In the genomic region with DNA sequence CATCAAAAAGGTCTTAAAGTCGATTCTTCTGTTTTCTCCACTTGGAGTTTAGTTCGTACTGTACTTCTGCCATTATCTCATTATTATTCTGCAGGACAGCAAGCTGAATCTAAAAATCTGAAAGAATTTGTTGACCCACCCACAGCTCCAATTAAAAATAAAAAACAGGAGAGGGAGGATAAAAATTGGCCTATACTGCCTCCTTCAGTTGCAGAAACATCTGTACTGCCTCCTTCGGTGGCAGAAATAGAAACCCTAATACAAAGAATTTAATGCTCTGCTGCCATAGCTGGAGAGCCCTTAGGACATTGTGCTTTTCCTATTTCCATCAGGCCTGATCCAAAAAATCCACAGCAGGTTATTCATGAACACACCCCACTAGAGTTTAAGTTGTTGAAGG, we compare ENCODE assay signal across 29 cellular contexts. TPM values are rescaled to one million over a fixed set of nuclear protein-coding genes. Genes with fewer than 3 reads are reported as not detected.
DNase-seq lines count a peak whose midpoint lies in the region; ATAC-seq, FAIRE-seq and TF ChIP-seq lines count a peak whose summit lies in the region.
"Had no signal": no experiment of that assay in that cellular context is flagged by ENCODE, and none has a peak within 500 bp of the region (broad histone marks: within the 10 kb centered on the region; RNA-seq: fewer than 3 reads in every experiment).

No MANE protein-coding gene starts in this region.

- no peak for TF ChIP-seq RAD21 in K562 (CRISPR knock-in tag; conservative IDR thresholded peaks at IDR 0.05 in 1 of 2, IDR thresholded peaks at IDR 0.05 in 1 of 2)

- no peaks in the 10 kb centered on the region for H3K9me2 ChIP-seq in GM23338 (ENCODE audit: insufficient read depth)

- H3K4me1 ChIP-seq in GM23338 (ENCODE audit: insufficient read depth) (no peaks in the 10 kb centered on the region), H9 (ENCODE audit: insufficient read depth, low read length) (no peaks in the 10 kb centered on the region), K562 (replicated peaks in 1 of 2; ENCODE audit: control insufficient read depth in 2 of 2, insufficient read depth in 2 of 2, low read length in 2 of 2) (no peaks in the 10 kb centered on the region), kidney (ENCODE audit: control insufficient read depth in 1 of 2, insufficient read depth in 1 of 2, low read depth in 1 of 2, low read length in 2 of 2) (peaks cover 0 to 2% of the 10 kb centered on the region in 2 donors)
- H3K4me1 ChIP-seq: BE2C, BLaER1 had no signal

- no peak overlapping the region for H2BK12ac ChIP-seq in H9 (ENCODE audit: insufficient read length, low read depth, low read length)

- no peak overlapping the region for H2AFZ ChIP-seq in GM23338
- no peak overlapping the region for H2AFZ ChIP-seq in H9 (ENCODE audit: low read length)
- no peak overlapping the region for H2AFZ ChIP-seq in K562 (ENCODE audit: low read depth, low read length)

- no peaks in the 10 kb centered on the region for H3K4me1 Mint-ChIP-seq in GM23338
- peaks cover 0 to 3% of the 10 kb centered on the region in 2 experiments; a peak in 1 of 4 replicates for H3K4me1 Mint-ChIP-seq in H9

- peaks cover 44% of the 10 kb centered on the region for H3K9me3 ChIP-seq in H9 (ENCODE audit: control insufficient read depth, low read depth, low read length)
- peaks cover 4% of the 10 kb centered on the region for H3K9me3 ChIP-seq in K562 (replicated peaks; ENCODE audit: control insufficient read depth, insufficient read depth, low read depth, low read length)
- H3K9me3 ChIP-seq in kidney (ENCODE audit: control insufficient read depth in 1 of 2, low read length in 2 of 2): peaks cover 18 to 53% of the 10 kb centered on the region in 2 donors

- no peaks in the 10 kb centered on the region for H4K20me1 ChIP-seq in GM23338 (replicated peaks; ENCODE audit: insufficient read depth)
- no peaks in the 10 kb centered on the region for H4K20me1 ChIP-seq in H9 (ENCODE audit: control insufficient read depth, insufficient read depth, insufficient read length)
- H4K20me1 ChIP-seq in K562 (replicated peaks; ENCODE audit: control insufficient read depth, insufficient read depth, low read length): no peaks in the 10 kb centered on the region
- H4K20me1 ChIP-seq: BLaER1 had no signal

- H3K9ac ChIP-seq in H9 (ENCODE audit: extremely low read depth, insufficient read length, low read length): no peak overlapping the region
- H3K9ac ChIP-seq in K562 (ENCODE audit: insufficient read depth in 1 of 2, low read depth in 2 of 2, low read length in 2 of 2): no peak overlapping the region
- H3K9ac ChIP-seq in kidney (ENCODE audit: low read length in 2 of 2): no peak overlapping the region
- H3K9ac ChIP-seq: BLaER1 had no signal

- no peak overlapping the region for H3K23ac ChIP-seq in H9 (ENCODE audit: insufficient read length, low read depth, low read length)

- H3K4me3 ChIP-seq in GM23338: no peak overlapping the region
- no peak overlapping the region for H3K4me3 ChIP-seq in K562
- no peak overlapping the region for H3K4me3 ChIP-seq in kidney (ENCODE audit: low read length in 2 of 2)
- H3K4me3 ChIP-seq: BLaER1, GM12878 had no signal

- no peak overlapping the region for H4K8ac ChIP-seq in H9 (replicated peaks; ENCODE audit: insufficient read length, low read depth, low read length)

- H3K4me3 Mint-ChIP-seq in GM23338 (no peak overlapping the region), H9 (no peak overlapping the region)
- H3K4me3 Mint-ChIP-seq: CD14-positive monocyte; CD8-positive, alpha-beta memory T cell had no signal

- in situ Hi-C loops in K562 (cut with MboI): no loop called here

- no peaks in the 10 kb centered on the region for H3K23me2 ChIP-seq in H9 (ENCODE audit: insufficient read length, low read depth, low read length, poor library complexity, severe bottlenecking)

- H3K4ac ChIP-seq in H9 (ENCODE audit: low read depth, low read length): no peak overlapping the region

- H3F3A ChIP-seq in GM23338 (replicated peaks; ENCODE audit: low read depth): no peaks in the 10 kb centered on the region

- WGBS in H9 (ENCODE audit: extremely low coverage, insufficient read length, low lambda C conversion rate): no CpG with 5 or more reads among the region's 3 CpGs
- WGBS in K562 (ENCODE audit: insufficient coverage, low coverage, missing lambda C conversion rate): 9% methylated on average over 3 of the region's 3 CpGs

- no peak overlapping the region for H2AK5ac ChIP-seq in H9 (ENCODE audit: insufficient read length, low read length)

- CTCF ChIA-PET in K562 (lab: Yijun Ruan, JAX; ENCODE audit: low intra/inter-chr PET ratio): no interaction called here

- H3K9me3 Mint-ChIP-seq in GM23338 (peaks cover 67% of the 10 kb centered on the region), H9 (peaks cover 69 to 89% of the 10 kb centered on the region in 2 experiments)

- H3K27me3 ChIP-seq in GM23338 (ENCODE audit: insufficient read depth) (no peaks in the 10 kb centered on the region), H9 (ENCODE audit: insufficient read depth, low read length) (no peaks in the 10 kb centered on the region), K562 (ENCODE audit: control insufficient read depth in 2 of 2, insufficient read depth in 2 of 2, low read length in 2 of 2) (no peaks in the 10 kb centered on the region)
- H3K27me3 ChIP-seq: BE2C, BLaER1 had no signal

- no peak overlapping the region for H3T11ph ChIP-seq in H9 (ENCODE audit: low read length)

- H2BK120ac ChIP-seq in H9 (ENCODE audit: low read depth, low read length, poor library complexity, severe bottlenecking): no peak overlapping the region

- no peak overlapping the region for H4K5ac ChIP-seq in H9 (ENCODE audit: insufficient read length, low read depth, low read length)

- FAIRE-seq in K562 (lab: Jason Lieb, UNC): no peak
- no peak for FAIRE-seq in kidney (lab: Jason Lieb, UNC)
- FAIRE-seq: A204.1, GM12878, GM12892, GM18507 had no signal

- H3K36me3 ChIP-seq in GM23338 (ENCODE audit: insufficient read depth) (peaks cover 34% of the 10 kb centered on the region), K562 (ENCODE audit: control insufficient read depth, insufficient read depth, low read length) (no peaks in the 10 kb centered on the region), kidney (ENCODE audit: control insufficient read depth in 1 of 2, insufficient read depth in 2 of 2, low read length in 2 of 2) (peaks cover 12 to 30% of the 10 kb centered on the region in 2 donors)

- H2BK5ac ChIP-seq in H9 (ENCODE audit: insufficient read length, low read length): no peak overlapping the region

- H3K36me3 Mint-ChIP-seq in GM23338 (ENCODE audit: low read depth): peaks cover 88% of the 10 kb centered on the region
- peaks cover 71 to 83% (median 77%) of the 10 kb centered on the region in 3 experiments for H3K36me3 Mint-ChIP-seq in H9 (ENCODE audit: insufficient read depth in 1 of 3, low read depth in 3 of 3)

- no peak overlapping the region for H2BK15ac ChIP-seq in H9 (ENCODE audit: low read depth, low read length)

- no peaks in the 10 kb centered on the region for H3K9me1 ChIP-seq in K562 (ENCODE audit: control insufficient read depth, insufficient read depth, low read length)

- peaks cover 2% of the 10 kb centered on the region for H3K27me3 Mint-ChIP-seq in GM23338 (ENCODE audit: insufficient read depth, low read depth, poor library complexity)
- no peaks in the 10 kb centered on the region; the same call in 1 of the 2 replicates for H3K27me3 Mint-ChIP-seq in H9 (ENCODE audit: low read depth)
- H3K27me3 Mint-ChIP-seq: CD4-positive, alpha-beta memory T cell; CD4-positive, CD25-positive, alpha-beta regulatory T cell; CD8-positive, alpha-beta memory T cell had no signal

- H3K56ac ChIP-seq in H9 (ENCODE audit: insufficient read length, low read depth, low read length): no peak overlapping the region

- BruUV-seq in K562 (replicated peaks; lab: Mats Ljungman, UMichigan): no TSS peak

- POLR2A ChIA-PET in K562 (lab: Yijun Ruan, JAX): no interaction called here

- TF ChIP-seq EP300 in K562 (IDR thresholded peaks at IDR 0.05; ENCODE audit: low read length): no peak

- H3K4me2 ChIP-seq in GM23338 (no peak overlapping the region), H9 (ENCODE audit: insufficient read depth, insufficient read length, low read length) (no peak overlapping the region), K562 (ENCODE audit: insufficient read depth, low read length) (no peak overlapping the region)
- H3K4me2 ChIP-seq: BLaER1 had no signal

- no peak overlapping the region for H3K27ac Mint-ChIP-seq in GM23338
- H3K27ac Mint-ChIP-seq in H9: no peak overlapping the region
- H3K27ac Mint-ChIP-seq: CD14-positive monocyte; CD4-positive, alpha-beta memory T cell; CD4-positive, CD25-positive, alpha-beta regulatory T cell; CD8-positive, alpha-beta memory T cell had no signal

- DNase-seq in GM23338 (ENCODE audit: low spot score): peak; percentile 28
- DNase-seq in H9: no peak
- DNase-seq in K562 (ENCODE audit: extremely low read depth in 1 of 4, low spot score in 3 of 4): no peak
- DNase-seq in kidney: no peak
- DNase-seq in anterior cingulate cortex (lab: John Stamatoyannopoulos, UW): no peak
- no peak for DNase-seq in dermis blood vessel endothelial cell
- no peak for DNase-seq in stimulated activated CD4-positive, alpha-beta T cell treated with anti-CD3 and anti-CD28 coated beads, Interleukin-1b, Interleukin-23, amount 100 ng/mL, for 48 hours
- DNase-seq: 8988T; ACHN; BE2C; C1 segment of cervical spinal cord; CD4-positive, alpha-beta memory T cell; CD4-positive, CD25-positive, alpha-beta regulatory T cell; CD8-positive, alpha-beta memory T cell; COR-L47; DMS 273 treated with DMSO at 0.1 percent for 48 hours; DMS153; DMS53; DMS79; DND-41; EL; GDM1 had no signal

- TF ChIP-seq CTCF in GM23338 (conservative IDR thresholded peaks at IDR 0.05; ENCODE audit: low read depth in 2 of 2) (peak; percentile 49 to 53), H9 (conservative IDR thresholded peaks at IDR 0.05) (peak; percentile 32; the same call in 2 of the 3 replicates), K562 (IDR thresholded peaks at IDR 0.05 in 2 of 3, conservative IDR thresholded peaks at IDR 0.05 in 1 of 3; ENCODE audit: insufficient read depth in 2 of 3, low read depth in 1 of 3, low read length in 3 of 3) (peak in 2 of 3 experiments; percentile 9 to 12; a peak in 1 of 6 replicates), kidney (IDR thresholded peaks at IDR 0.05; ENCODE audit: borderline replicate concordance, extremely low read depth, insufficient read depth) (peak; percentile 8)

- no peak overlapping the region for H3K18ac ChIP-seq in H9 (ENCODE audit: insufficient read length, low read depth, low read length)

- H4K91ac ChIP-seq in H9 (ENCODE audit: insufficient read length, low read depth, low read length): no peak overlapping the region

- no peak for TF ChIP-seq POLR2A in K562 (conservative IDR thresholded peaks at IDR 0.05)

- no peak overlapping the region for H3K14ac ChIP-seq in H9 (ENCODE audit: insufficient read depth, low read length)

- H3K79me1 ChIP-seq in H9 (ENCODE audit: insufficient read depth, low read depth, low read length, poor library complexity, severe bottlenecking): no peaks in the 10 kb centered on the region

- H3K79me2 ChIP-seq in GM23338 (replicated peaks; ENCODE audit: insufficient read depth): peaks cover 32% of the 10 kb centered on the region
- no peaks in the 10 kb centered on the region for H3K79me2 ChIP-seq in H9 (ENCODE audit: insufficient read depth, low read length)
- no peaks in the 10 kb centered on the region for H3K79me2 ChIP-seq in K562 (ENCODE audit: control insufficient read depth, insufficient read depth, low read length)

- H2BK20ac ChIP-seq in H9 (ENCODE audit: low read depth, low read length, poor library complexity, severe bottlenecking): no peak overlapping the region

- H3K27ac ChIP-seq in GM23338 (ENCODE audit: low read depth): no peak overlapping the region
- H3K27ac ChIP-seq in H9 (ENCODE audit: insufficient read length, low read depth, low read length): no peak overlapping the region
- H3K27ac ChIP-seq in K562 (ENCODE audit: extremely low read depth, low read depth, low read length): no peak overlapping the region
- H3K27ac ChIP-seq in kidney (ENCODE audit: low read depth in 2 of 2, low read length in 2 of 2): no peak overlapping the region
- H3K27ac ChIP-seq: BLaER1 had no signal

- intact Hi-C loops in K562 (cut with micrococcal nuclease): no loop called here
- intact Hi-C loops in kidney (cut with DNase I): no loop called here

- no peak for ATAC-seq in GM23338
- no peak for ATAC-seq in K562
- ATAC-seq in HG03432 (IDR thresholded peaks at IDR 0.05; ENCODE audit: unreplicated experiment): no peak
- ATAC-seq: GM12878 had no signal

RNA-seq across cellular contexts. Expression of a gene that starts 9.8 kb away (rescaled TPM):
- total RNA-seq in GM23338 (2014; rRNA removed; shearing (Covaris generic)): 5.6 and 5.8 TPM in 2 replicates
- polyA plus RNA-seq in GM23338 (2016; fragmentation: Nextera tagmentation; extraction: Ambion mirVana): 3.6 and 7.6 TPM in 2 replicates
- total RNA-seq in H9 (2021): 9.7 and 12.9 TPM in 2 replicates
- total RNA-seq in K562 (2011; cell fraction: chromatin; rRNA removed; ENCODE audit: low replicate concordance): 2.4 and 5.7 TPM in 2 replicates
- 1.8 and 2.5 TPM in 2 replicates for total RNA-seq in K562 (2011; cell fraction: nucleolus; rRNA removed)
- total RNA-seq in K562 (2011; cell fraction: nucleoplasm; rRNA removed): 3.5 and 5.0 TPM in 2 replicates
- 1.8 TPM in 2 replicates for total RNA-seq in K562 (2014; rRNA removed)
- total RNA-seq in K562 (2014; rRNA removed; fragmentation: Illumina TruSeq; extraction: Trizol): 3.4 and 4.9 TPM in 2 replicates
- total RNA-seq in K562 (2015; rRNA removed; fragmentation: Illumina TruSeq; extraction: Trizol): 3.0 and 3.1 TPM in 2 replicates
- total RNA-seq in K562 (2021): 2.0 and 2.9 TPM in 2 replicates
- 1.9 and 3.5 TPM in 2 replicates for polyA plus RNA-seq in K562 (2011; rRNA removed)
- 0.10 and 1.2 TPM in 2 replicates for polyA plus RNA-seq in K562 (2011; cell fraction: cytosol; rRNA removed)
- 0.87 and 2.2 TPM in 2 replicates for polyA plus RNA-seq in K562 (2011; cell fraction: nucleus; rRNA removed)
- 1.9 and 2.9 TPM in 2 replicates for polyA plus RNA-seq in K562 (2012)
- polyA plus RNA-seq in K562 (2014; fragmentation: Illumina TruSeq; extraction: Trizol): 2.9 TPM in 2 replicates
- 1 to 10 TPM; 3.4 to 4.8 TPM for polyA plus RNA-seq in K562 (2014; fragmentation: Nextera tagmentation; extraction: Ambion mirVana)
- polyA plus RNA-seq in K562 (2014; rRNA removed): 1.6 and 1.7 TPM in 2 replicates
- polyA minus RNA-seq in K562 (2011; rRNA and poly(A)+ RNA removed): 2.3 and 7.2 TPM in 2 replicates
- polyA minus RNA-seq in K562 (2011; cell fraction: cytosol; rRNA and poly(A)+ RNA removed): 1.0 and 1.1 TPM in 2 replicates
- polyA minus RNA-seq in K562 (2011; cell fraction: nucleus; rRNA and poly(A)+ RNA removed): 1.1 and 3.6 TPM in 2 replicates
- 18.9 TPM for total RNA-seq in kidney
- 7.8 TPM for polyA plus RNA-seq in kidney (ENCODE audit: insufficient read depth, low read depth, low replicate concordance)
- 11.2 and 14.8 TPM in 2 replicates for total RNA-seq in dermis blood vessel endothelial cell

RNA-seq across cellular contexts. Expression of a gene that starts 31.2 kb away (rescaled TPM):
- 11.0 and 11.4 TPM in 2 replicates for total RNA-seq in GM23338 (2014; rRNA removed; shearing (Covaris generic))
- polyA plus RNA-seq in GM23338 (2016; fragmentation: Nextera tagmentation; extraction: Ambion mirVana) (3.7 and 4.5 TPM in 2 replicates), K562 (2011; rRNA removed) (0.69 and 2.7 TPM in 2 replicates), K562 (2014; fragmentation: Illumina TruSeq; extraction: Trizol) (2.1 and 2.4 TPM in 2 replicates), K562 (2014; fragmentation: Nextera tagmentation; extraction: Ambion mirVana) (1 to 10 TPM; 1.2 to 1.8 TPM), K562 (2014; rRNA removed) (2.3 and 2.7 TPM in 2 replicates), kidney (ENCODE audit: insufficient read depth, low read depth, low replicate concordance) (5.3 TPM)
- total RNA-seq in H9 (2021) (11.3 and 12.0 TPM in 2 replicates), K562 (2014; rRNA removed) (1.2 and 4.4 TPM in 2 replicates), K562 (2014; rRNA removed; fragmentation: Illumina TruSeq; extraction: Trizol) (3.8 and 4.7 TPM in 2 replicates), K562 (2015; rRNA removed; fragmentation: Illumina TruSeq; extraction: Trizol) (2.2 and 2.9 TPM in 2 replicates), K562 (2021) (2.2 and 3.0 TPM in 2 replicates), kidney (15.3 TPM), dermis blood vessel endothelial cell (11.9 and 12.9 TPM in 2 replicates)
- total RNA-seq in K562 (2011; cell fraction: chromatin; rRNA removed; ENCODE audit: low replicate concordance): 7.8 and 13.9 TPM in 2 replicates
- total RNA-seq in K562 (2011; cell fraction: nucleolus; rRNA removed): 5.3 and 6.4 TPM in 2 replicates
- total RNA-seq in K562 (2011; cell fraction: nucleoplasm; rRNA removed): 7.0 and 7.1 TPM in 2 replicates
- polyA plus RNA-seq in K562 (2011; cell fraction: cytosol; rRNA removed): 0.18 and 0.95 TPM in 2 replicates
- 0.29 and 2.6 TPM in 2 replicates for polyA plus RNA-seq in K562 (2011; cell fraction: nucleus; rRNA removed)
- 1.8 and 2.3 TPM in 2 replicates for polyA plus RNA-seq in K562 (2012)
- 1.5 and 9.2 TPM in 2 replicates for polyA minus RNA-seq in K562 (2011; rRNA and poly(A)+ RNA removed)
- 3.1 TPM in 1 of 2 replicates, not detected in the other for polyA minus RNA-seq in K562 (2011; cell fraction: cytosol; rRNA and poly(A)+ RNA removed)
- 1.1 and 4.4 TPM in 2 replicates for polyA minus RNA-seq in K562 (2011; cell fraction: nucleus; rRNA and poly(A)+ RNA removed)

RNA-seq across cellular contexts. Expression of a gene that starts 49.6 kb away (rescaled TPM):
- 11.6 and 18.1 TPM in 2 replicates for total RNA-seq in GM23338 (2014; rRNA removed; shearing (Covaris generic))
- polyA plus RNA-seq in GM23338 (2016; fragmentation: Nextera tagmentation; extraction: Ambion mirVana): 6.0 and 13.8 TPM in 2 replicates
- total RNA-seq in H9 (2021): 20.6 and 22.8 TPM in 2 replicates
- 6.8 and 8.0 TPM in 2 replicates for total RNA-seq in K562 (2011; cell fraction: chromatin; rRNA removed; ENCODE audit: low replicate concordance)
- total RNA-seq in K562 (2011; cell fraction: nucleolus; rRNA removed): 3.9 and 4.3 TPM in 2 replicates
- 4.8 and 5.1 TPM in 2 replicates for total RNA-seq in K562 (2011; cell fraction: nucleoplasm; rRNA removed)
- total RNA-seq in K562 (2014; rRNA removed): 2.4 and 2.8 TPM in 2 replicates
- total RNA-seq in K562 (2014; rRNA removed; fragmentation: Illumina TruSeq; extraction: Trizol): 4.4 and 5.3 TPM in 2 replicates
- total RNA-seq in K562 (2015; rRNA removed; fragmentation: Illumina TruSeq; extraction: Trizol): 2.8 and 3.7 TPM in 2 replicates
- 1.7 and 2.4 TPM in 2 replicates for total RNA-seq in K562 (2021)
- 1.8 and 2.7 TPM in 2 replicates for polyA plus RNA-seq in K562 (2011; rRNA removed)
- 1.3 and 1.7 TPM in 2 replicates for polyA plus RNA-seq in K562 (2011; cell fraction: cytosol; rRNA removed)
- 1.6 and 1.7 TPM in 2 replicates for polyA plus RNA-seq in K562 (2011; cell fraction: nucleus; rRNA removed)
- 2.4 and 2.5 TPM in 2 replicates for polyA plus RNA-seq in K562 (2012)
- 2.4 and 2.7 TPM in 2 replicates for polyA plus RNA-seq in K562 (2014; fragmentation: Illumina TruSeq; extraction: Trizol)
- polyA plus RNA-seq in K562 (2014; fragmentation: Nextera tagmentation; extraction: Ambion mirVana): 1 to 10 TPM; 2.3 to 4.5 TPM
- 2.1 and 2.3 TPM in 2 replicates for polyA plus RNA-seq in K562 (2014; rRNA removed)
- polyA minus RNA-seq in K562 (2011; rRNA and poly(A)+ RNA removed): 7.2 and 7.4 TPM in 2 replicates
- polyA minus RNA-seq in K562 (2011; cell fraction: cytosol; rRNA and poly(A)+ RNA removed): 1.4 and 4.5 TPM in 2 replicates
- 2.6 and 7.3 TPM in 2 replicates for polyA minus RNA-seq in K562 (2011; cell fraction: nucleus; rRNA and poly(A)+ RNA removed)
- 6.9 TPM for total RNA-seq in kidney
- polyA plus RNA-seq in kidney (ENCODE audit: insufficient read depth, low read depth, low replicate concordance): 5.8 TPM
- 7.7 and 8.5 TPM in 2 replicates for total RNA-seq in dermis blood vessel endothelial cell

RNA-seq across cellular contexts. Expression of a gene that starts 51.3 kb away (rescaled TPM):
- 21.6 and 26.2 TPM in 2 replicates for total RNA-seq in GM23338 (2014; rRNA removed; shearing (Covaris generic))
- polyA plus RNA-seq in GM23338 (2016; fragmentation: Nextera tagmentation; extraction: Ambion mirVana): 7.8 and 9.1 TPM in 2 replicates
- 23.1 and 25.0 TPM in 2 replicates for total RNA-seq in H9 (2021)
- total RNA-seq in K562 (2011; cell fraction: chromatin; rRNA removed; ENCODE audit: low replicate concordance): 8.1 and 17.4 TPM in 2 replicates
- total RNA-seq in K562 (2011; cell fraction: nucleolus; rRNA removed): 5.3 and 6.6 TPM in 2 replicates
- total RNA-seq in K562 (2011; cell fraction: nucleoplasm; rRNA removed): 8.9 and 9.9 TPM in 2 replicates
- total RNA-seq in K562 (2014; rRNA removed): 7.4 and 11.4 TPM in 2 replicates
- total RNA-seq in K562 (2014; rRNA removed; fragmentation: Illumina TruSeq; extraction: Trizol): 16.3 and 18.7 TPM in 2 replicates
- 10.3 and 10.6 TPM in 2 replicates for total RNA-seq in K562 (2015; rRNA removed; fragmentation: Illumina TruSeq; extraction: Trizol)
- 11.7 and 11.9 TPM in 2 replicates for total RNA-seq in K562 (2021)
- 8.6 and 13.6 TPM in 2 replicates for polyA plus RNA-seq in K562 (2011; rRNA removed)
- polyA plus RNA-seq in K562 (2011; cell fraction: cytosol; rRNA removed): 3.7 and 4.1 TPM in 2 replicates
- polyA plus RNA-seq in K562 (2011; cell fraction: nucleus; rRNA removed): 5.6 and 6.4 TPM in 2 replicates
- polyA plus RNA-seq in K562 (2012): 5.9 and 6.5 TPM in 2 replicates
- 10.9 and 12.3 TPM in 2 replicates for polyA plus RNA-seq in K562 (2014; fragmentation: Illumina TruSeq; extraction: Trizol)
- 1 to 10 TPM; 7.2 to 9.4 TPM for polyA plus RNA-seq in K562 (2014; fragmentation: Nextera tagmentation; extraction: Ambion mirVana)
- polyA plus RNA-seq in K562 (2014; rRNA removed): 4.9 and 6.0 TPM in 2 replicates
- 15.6 and 19.2 TPM in 2 replicates for polyA minus RNA-seq in K562 (2011; rRNA and poly(A)+ RNA removed)
- 4.9 and 7.1 TPM in 2 replicates for polyA minus RNA-seq in K562 (2011; cell fraction: cytosol; rRNA and poly(A)+ RNA removed)
- 4.8 and 8.2 TPM in 2 replicates for polyA minus RNA-seq in K562 (2011; cell fraction: nucleus; rRNA and poly(A)+ RNA removed)
- total RNA-seq in kidney: 9.4 TPM
- 3.0 TPM for polyA plus RNA-seq in kidney (ENCODE audit: insufficient read depth, low read depth, low replicate concordance)
- 9.9 and 10.1 TPM in 2 replicates for total RNA-seq in dermis blood vessel endothelial cell
